Comparison of ENCODE assay signal across 33 cellular contexts in the genomic region with DNA sequence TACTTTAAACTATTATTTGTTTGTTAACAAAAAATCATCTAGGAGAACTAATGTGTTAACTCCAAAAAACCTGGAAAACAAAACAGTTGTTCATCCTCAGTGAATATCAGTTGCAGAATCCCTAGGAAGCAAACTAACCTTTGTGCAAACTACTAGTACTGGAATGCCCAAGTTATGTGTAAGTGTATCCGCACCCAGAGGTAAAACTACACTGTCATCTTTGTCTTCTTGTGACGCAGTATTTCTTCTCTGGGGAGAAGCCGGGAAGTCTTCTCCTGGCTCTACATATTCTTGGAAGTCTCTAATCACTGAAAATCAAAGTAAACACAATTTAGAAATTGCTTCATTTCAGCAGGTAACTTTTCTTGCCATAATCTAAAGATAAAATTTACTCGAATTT.
"Had no signal": no experiment of that assay in that cellular context is flagged by ENCODE, and none has a peak within 500 bp of the region (broad histone marks: within the 10 kb centered on the region; RNA-seq: fewer than 3 reads in every experiment).

No MANE protein-coding gene starts in this region.

- DNase-seq: activated CD4-positive, alpha-beta memory T cell treated with anti-CD3 and anti-CD28 coated beads, Interleukin-2, amount 10 ng/mL, durations not matched to agents 7 days and 5 days; activated CD4-positive, alpha-beta T cell treated with anti-CD3 and anti-CD28 coated beads for 1 hour; activated CD4-positive, alpha-beta T cell treated with anti-CD3 and anti-CD28 coated beads for 48 hours; activated CD4-positive, CD25-positive, alpha-beta regulatory T cell; activated CD8-positive, alpha-beta memory T cell treated with anti-CD3 and anti-CD28 coated beads for 24 hours; activated CD8-positive, alpha-beta memory T cell treated with anti-CD3 and anti-CD28 coated beads, Interleukin-2, amount 10 ng/mL, durations not matched to agents 7 days and 5 days; activated CD8-positive, alpha-beta memory T cell treated with anti-CD3 and anti-CD28 coated beads, Interleukin-2, amount 50 U/mL, for 48 hours; activated effector memory CD4-positive, alpha-beta T cell treated with Interleukin-2 at 50 U/mL for 16 hours; activated naive CD4-positive, alpha-beta T cell treated with anti-CD3 and anti-CD28 coated beads, Interleukin-2, amount 10 ng/mL, durations not matched to agents 7 days and 5 days; activated naive CD8-positive, alpha-beta T cell treated with anti-CD3 and anti-CD28 coated beads, Interleukin-2, amount 50 U/mL, for 24 hours; activated T-cell treated with anti-CD3 and anti-CD28 coated beads, Interleukin-2, amount 50 U/mL, for 48 hours; amniotic stem cell; aorta; Kasumi-1; MG63; NCI-H1048; NCI-H1105 treated with DMSO at 0.1 percent for 48 hours; NCI-H1436; NCI-H1694; NCI-H2029; NCI-H345; NCI-H510A; NCI-H526; NCI-H748 treated with DMSO at 0.1 percent for 48 hours; NK-92 treated with Interleukin-12 subunit alpha and Interleukin-12 subunit beta, amount 100 ng/mL, for 24 hours; PC-3; Peyer's patch; RPMI8226; SHP77 treated with DMSO at 0.1 percent for 48 hours; T-cell; T-helper 17 cell had no signal

- H3K27me3 ChIP-seq: MG63, Peyer's patch, SJSA1 had no signal

- H3K9me3 ChIP-seq: MG63, Peyer's patch, SJSA1 had no signal

- H3K4me3 ChIP-seq: MG63, Peyer's patch, SJSA1 had no signal

- H3K4me1 ChIP-seq: Peyer's patch, SJSA1 had no signal

- H3K27ac ChIP-seq: Peyer's patch, SJSA1, VCaP had no signal
